In the genomic region with DNA sequence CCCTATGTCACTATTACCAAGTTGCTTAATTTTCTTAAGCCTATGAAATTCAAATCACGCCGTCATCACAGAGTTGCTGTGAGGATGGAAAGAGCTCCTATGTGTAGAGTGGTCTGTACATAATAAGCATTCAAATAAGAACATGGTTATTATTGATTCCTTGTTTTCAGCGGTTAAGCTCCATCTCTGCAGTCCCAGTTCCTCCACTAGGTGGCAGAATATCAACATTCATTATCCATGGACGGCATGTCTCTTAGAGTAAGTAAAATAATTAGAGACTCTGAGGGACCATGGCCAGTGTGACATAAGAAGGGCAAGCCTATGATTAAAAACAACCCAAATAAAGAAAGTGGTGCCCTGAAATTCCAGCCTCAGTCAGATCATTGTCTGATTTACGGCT, we compare ENCODE assay signal across 1 cellular context.
TF ChIP-seq lines count a peak whose summit lies in the region.

No MANE protein-coding gene starts in this region.

TF ChIP-seq in K562, 482 proteins besides CTCF, POLR2A, EP300 and RAD21 (continued from another document):
- TF ChIP-seq, protein P1, sequence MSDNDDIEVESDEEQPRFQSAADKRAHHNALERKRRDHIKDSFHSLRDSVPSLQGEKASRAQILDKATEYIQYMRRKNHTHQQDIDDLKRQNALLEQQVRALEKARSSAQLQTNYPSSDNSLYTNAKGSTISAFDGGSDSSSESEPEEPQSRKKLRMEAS (CRISPR knock-in tag; IDR thresholded peaks at IDR 0.05): no peak
- TF ChIP-seq ZNF778 (CRISPR knock-in tag; IDR thresholded peaks at IDR 0.05): no peak
- TF ChIP-seq NR3C1 (CRISPR knock-in tag; IDR thresholded peaks at IDR 0.05): no peak
- TF ChIP-seq FOXJ3 (CRISPR knock-in tag; IDR thresholded peaks at IDR 0.05): no peak
- no peak for TF ChIP-seq MYC (IDR thresholded peaks at IDR 0.05; ENCODE audit: low read depth, low read length)
- TF ChIP-seq MYC (CRISPR knock-in tag; IDR thresholded peaks at IDR 0.05; ENCODE audit: borderline replicate concordance, low read depth): no peak
- no peak for TF ChIP-seq CHD2 (IDR thresholded peaks at IDR 0.05; ENCODE audit: low read depth, low read length)
